1 cellular context compared by ENCODE assay signal in genomic region chr2:9664365-9664764, GRCh38.
TF ChIP-seq lines count a peak whose summit lies in the region.

No MANE protein-coding gene starts in this region.

TF ChIP-seq in IMR-90, 13 proteins besides CTCF, POLR2A, EP300 and RAD21:
- no peak for TF ChIP-seq RCOR1 (IDR thresholded peaks at IDR 0.05; ENCODE audit: insufficient replicate concordance, low read length)
- TF ChIP-seq CHD1 (IDR thresholded peaks at IDR 0.05; ENCODE audit: low read depth, low read length) = no peak
- TF ChIP-seq USF2 (IDR thresholded peaks at IDR 0.05; ENCODE audit: low read depth, low read length) = no peak
- no peak for TF ChIP-seq NFE2L2 (IDR thresholded peaks at IDR 0.05; ENCODE audit: low read depth, low read length)
- no peak for TF ChIP-seq MXI1 (IDR thresholded peaks at IDR 0.05; ENCODE audit: borderline replicate concordance, low read depth, low read length)
- no peak for TF ChIP-seq MAZ (IDR thresholded peaks at IDR 0.05; ENCODE audit: borderline replicate concordance, low read depth, low read length)
- TF ChIP-seq SMC3 (IDR thresholded peaks at IDR 0.05; ENCODE audit: low read depth, low read length) = no peak
- no peak for TF ChIP-seq MAFK (IDR thresholded peaks at IDR 0.05; ENCODE audit: low read depth, low read length)
- no peak for TF ChIP-seq BHLHE40 (IDR thresholded peaks at IDR 0.05; ENCODE audit: low read depth, low read length)
- no peak for TF ChIP-seq FOS (IDR thresholded peaks at IDR 0.05; ENCODE audit: low read depth, low read length)
- TF ChIP-seq CEBPB (IDR thresholded peaks at IDR 0.05; ENCODE audit: low read depth, low read length) = no peak
